In genomic region chr1:1371354-1371740, GRCh38 we compare ENCODE assay signal across 14 cellular contexts. TPM values are rescaled to one million over a fixed set of nuclear protein-coding genes. Genes with fewer than 3 reads are reported as not detected.
DNase-seq lines count a peak whose midpoint lies in the region; ATAC-seq and TF ChIP-seq lines count a peak whose summit lies in the region.
"Had no signal": no experiment of that assay in that cellular context is flagged by ENCODE, and none has a peak within 500 bp of the region (broad histone marks: within the 10 kb centered on the region; RNA-seq: fewer than 3 reads in every experiment).

No MANE protein-coding gene starts in this region.

- 49 to 55% (median 55%) methylated on average over 12 of the region's 12 CpGs for WGBS in ovary, 3 donors

- no peaks in the 10 kb centered on the region for H3K9me3 Mint-ChIP-seq in T-helper 1 cell treated with Interleukin-12 subunit alpha and Interleukin-12 subunit beta and Interleukin-4 antibody, amounts not matched to agents 30 μg/mL and 1 μg/mL, for 36 hours
- H3K9me3 Mint-ChIP-seq in stimulated activated effector memory CD8-positive, alpha-beta T cell treated with anti-CD3 and anti-CD28 coated beads, Interleukin-12 subunit alpha, Interleukin-12 subunit beta, amount 100 ng/mL, for 72 hours = no peaks in the 10 kb centered on the region

- intact Hi-C loops in ovary (cut with DNase I) = loop anchor here in 2 of 4 donors (10.0 kb wide), 2 partner anchors 133 to 257 kb away; partner anchors contain the start of gene C1orf159 (in 1 of the 2)

- no peaks in the 10 kb centered on the region for H3K9me3 ChIP-seq in ovary
- H3K9me3 ChIP-seq: adrenal gland, esophagus squamous epithelium, left ventricle myocardium inferior, stomach had no signal

- H3K4me1 Mint-ChIP-seq in T-helper 1 cell treated with Interleukin-12 subunit alpha and Interleukin-12 subunit beta and Interleukin-4 antibody, amounts not matched to agents 30 μg/mL and 1 μg/mL, for 36 hours (ENCODE audit: low read depth) = peaks cover 7% of the 10 kb centered on the region
- H3K4me1 Mint-ChIP-seq in stimulated activated effector memory CD8-positive, alpha-beta T cell treated with anti-CD3 and anti-CD28 coated beads, Interleukin-12 subunit alpha, Interleukin-12 subunit beta, amount 100 ng/mL, for 72 hours = peaks cover 16% of the 10 kb centered on the region

- peak; percentile 14 for ATAC-seq in stimulated activated effector memory CD8-positive, alpha-beta T cell treated with anti-CD3 and anti-CD28 coated beads, Interleukin-12 subunit alpha, Interleukin-12 subunit beta, amount 100 ng/mL, for 72 hours
- no peak for ATAC-seq in GM19467 (IDR thresholded peaks at IDR 0.05; ENCODE audit: unreplicated experiment)

- peak overlapping the region; percentile 35 for H3K4me3 Mint-ChIP-seq in T-helper 1 cell treated with Interleukin-12 subunit alpha and Interleukin-12 subunit beta and Interleukin-4 antibody, amounts not matched to agents 30 μg/mL and 1 μg/mL, for 36 hours
- peak overlapping the region; percentile 29 for H3K4me3 Mint-ChIP-seq in stimulated activated effector memory CD8-positive, alpha-beta T cell treated with anti-CD3 and anti-CD28 coated beads, Interleukin-12 subunit alpha, Interleukin-12 subunit beta, amount 100 ng/mL, for 72 hours

- H3K4me1 ChIP-seq in ovary (ENCODE audit: insufficient read depth) = peaks cover 7% of the 10 kb centered on the region

- no peaks in the 10 kb centered on the region for H3K27me3 Mint-ChIP-seq in T-helper 1 cell treated with Interleukin-12 subunit alpha and Interleukin-12 subunit beta and Interleukin-4 antibody, amounts not matched to agents 30 μg/mL and 1 μg/mL, for 36 hours (ENCODE audit: low read depth)

- H3K27ac ChIP-seq in ovary = no peak overlapping the region

- H3K36me3 Mint-ChIP-seq in T-helper 1 cell treated with Interleukin-12 subunit alpha and Interleukin-12 subunit beta and Interleukin-4 antibody, amounts not matched to agents 30 μg/mL and 1 μg/mL, for 36 hours (ENCODE audit: low read depth) = peaks cover 4% of the 10 kb centered on the region
- peaks cover 13% of the 10 kb centered on the region for H3K36me3 Mint-ChIP-seq in stimulated activated effector memory CD8-positive, alpha-beta T cell treated with anti-CD3 and anti-CD28 coated beads, Interleukin-12 subunit alpha, Interleukin-12 subunit beta, amount 100 ng/mL, for 72 hours

- H3K4me3 ChIP-seq in ovary = no peak overlapping the region
- H3K4me3 ChIP-seq: adrenal gland, left ventricle myocardium inferior had no signal

- peak overlapping the region; percentile 69 for H3K27ac Mint-ChIP-seq in T-helper 1 cell treated with Interleukin-12 subunit alpha and Interleukin-12 subunit beta and Interleukin-4 antibody, amounts not matched to agents 30 μg/mL and 1 μg/mL, for 36 hours
- H3K27ac Mint-ChIP-seq in stimulated activated effector memory CD8-positive, alpha-beta T cell treated with anti-CD3 and anti-CD28 coated beads, Interleukin-12 subunit alpha, Interleukin-12 subunit beta, amount 100 ng/mL, for 72 hours = no peak overlapping the region

- TF ChIP-seq EP300 in ovary (IDR thresholded peaks at IDR 0.05) = no peak

- no peaks in the 10 kb centered on the region for H3K36me3 ChIP-seq in ovary

- TF ChIP-seq CTCF in ovary (IDR thresholded peaks at IDR 0.05) = no peak

- no peaks in the 10 kb centered on the region for H3K27me3 ChIP-seq in ovary
- H3K27me3 ChIP-seq: adrenal gland, esophagus squamous epithelium, stomach had no signal

- peak; percentile 50 for DNase-seq in activated naive CD4-positive, alpha-beta T cell treated with Interleukin-2 at 50 U/mL for 16 hours
- no peak for DNase-seq in activated naive CD4-positive, alpha-beta T cell treated with anti-CD3 and anti-CD28 coated beads, Interleukin-2, amount 50 U/mL, for 16 hours
- peak; percentile 80 for DNase-seq in amniotic epithelial cell (ENCODE audit: low read depth)
- DNase-seq in stimulated activated effector memory CD8-positive, alpha-beta T cell treated with anti-CD3 and anti-CD28 coated beads, Interleukin-12 subunit alpha, Interleukin-12 subunit beta, amount 100 ng/mL, for 72 hours (ENCODE audit: low spot score in 2 of 2) = no peak
- DNase-seq in ovary = no peak
- no peak for DNase-seq in foreskin melanocyte
- DNase-seq: esophagus squamous epithelium, NCI-H2029 treated with DMSO at 0.1 percent for 48 hours had no signal

- no peak for TF ChIP-seq POLR2A in ovary (IDR thresholded peaks at IDR 0.05)

RNA-seq across cellular contexts. Expression of gene AURKAIP1, which starts 3.7 kb away (rescaled TPM):
- total RNA-seq in ovary = 10 to 100 TPM; 63.7 to 94.0 (median 73.2) TPM
- polyA plus RNA-seq in ovary = 10 to 100 TPM in 1 of 2 donors, 1 to 10 TPM in 1; 6.0 to 81.3 TPM

RNA-seq across cellular contexts. Expression of gene MXRA8, which starts 13.0 kb away (rescaled TPM):
- 100 to 1,000 TPM in 5 of 7 donors, 10 to 100 TPM in 2; 63.8 to 206 (median 131) TPM for total RNA-seq in ovary
- polyA plus RNA-seq in ovary = 100 to 1,000 TPM in 1 of 2 donors, 10 to 100 TPM in 1; 40.3 to 193 TPM
- total RNA-seq: SK-MEL-5 had no signal

RNA-seq across cellular contexts. Expression of gene DVL1, which starts 22.1 kb away (rescaled TPM):
- total RNA-seq in ovary = 10 to 100 TPM; 38.0 to 85.2 (median 64.9) TPM
- 10 to 100 TPM in 1 of 2 donors, 1 to 10 TPM in 1; 2.1 to 51.2 TPM for polyA plus RNA-seq in ovary

RNA-seq across cellular contexts. Expression of gene CCNL2, which starts 27.8 kb away (rescaled TPM):
- 100 to 1,000 TPM; 159 to 245 (median 196) TPM for total RNA-seq in ovary
- 100 to 1,000 TPM in 1 of 2 donors, 10 to 100 TPM in 1; 71.1 to 217 TPM for polyA plus RNA-seq in ovary

RNA-seq across cellular contexts. Expression of gene MRPL20, which starts 35.7 kb away (rescaled TPM):
- total RNA-seq in ovary = 100 to 1,000 TPM in 1 of 7 donors, 10 to 100 TPM in 6; 79.9 to 130 (median 93.1) TPM
- 100 to 1,000 TPM; 113 to 120 TPM for polyA plus RNA-seq in ovary

Comparison
In these comparisons a context has a peak if more than half of its experiments do, and no peak if none do; other contexts are left out.
1. DNase-seq: peak in activated naive CD4-positive, alpha-beta T cell treated with Interleukin-2 at 50 U/mL for 16 hours (single experiment) and amniotic epithelial cell (single experiment); none in activated naive CD4-positive, alpha-beta T cell treated with anti-CD3 and anti-CD28 coated beads, Interleukin-2, amount 50 U/mL, for 16 hours (single experiment), stimulated activated effector memory CD8-positive, alpha-beta T cell treated with anti-CD3 and anti-CD28 coated beads, Interleukin-12 subunit alpha, Interleukin-12 subunit beta, amount 100 ng/mL, for 72 hours (0 of 2), ovary (0 of 5) and foreskin melanocyte (single experiment).